Comparison of ENCODE assay signal across 11 cellular contexts in the genomic region with DNA sequence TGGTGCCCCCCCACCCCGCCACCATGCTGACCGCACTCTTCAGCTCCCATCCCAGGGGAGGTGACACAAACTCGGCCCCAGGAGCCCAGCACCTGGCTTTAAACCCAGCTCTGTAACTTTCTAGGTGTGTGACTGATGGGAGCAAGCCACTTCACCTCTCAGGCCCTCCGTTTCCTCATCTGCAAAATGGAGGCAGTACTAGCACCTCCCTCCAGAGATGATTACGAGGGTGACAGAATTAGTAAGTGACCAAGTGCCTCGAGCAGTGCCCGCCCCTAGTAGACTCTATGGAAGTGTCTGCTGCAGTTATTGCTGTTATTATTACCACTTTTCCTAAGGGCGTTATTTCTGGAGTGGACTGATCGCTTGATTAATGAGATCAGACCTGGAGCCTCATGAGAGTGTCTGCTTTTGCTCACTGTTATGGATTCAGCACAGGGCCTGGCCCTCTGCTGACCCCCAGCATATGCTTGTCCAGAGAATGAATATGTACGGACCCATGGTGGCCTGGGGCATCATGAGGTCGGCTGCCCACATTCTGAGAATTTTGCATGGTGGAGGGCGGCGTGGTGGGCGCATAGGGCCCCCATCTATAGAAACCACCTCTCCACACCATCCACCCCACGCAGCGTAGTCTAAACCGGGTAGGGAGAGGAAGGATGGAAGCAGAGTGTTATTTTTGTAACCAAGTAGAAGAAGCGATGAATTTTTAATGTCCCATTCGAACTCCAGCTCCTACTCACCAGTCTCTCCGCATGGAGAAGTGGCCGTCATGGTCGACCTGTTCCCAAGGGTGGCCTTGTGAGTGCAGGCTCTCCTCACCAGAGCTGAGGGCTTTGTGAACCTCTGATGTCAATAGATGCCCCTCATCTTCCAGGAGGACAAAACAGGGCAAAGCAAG. TPM values are rescaled to one million over a fixed set of nuclear protein-coding genes. Genes with fewer than 3 reads are reported as not detected.
DNase-seq lines count a peak whose midpoint lies in the region; ATAC-seq, FAIRE-seq and TF ChIP-seq lines count a peak whose summit lies in the region.
"Had no signal": no experiment of that assay in that cellular context is flagged by ENCODE, and none has a peak within 500 bp of the region (broad histone marks: within the 10 kb centered on the region; RNA-seq: fewer than 3 reads in every experiment).

No MANE protein-coding gene starts in this region.

- peaks cover 22% of the 10 kb centered on the region for H3K36me3 Mint-ChIP-seq in activated B cell treated with CpG ODN at 0.5 μM for 24 hours (ENCODE audit: low read depth)

- H3K79me2 ChIP-seq in GM23248 (ENCODE audit: insufficient read depth) (peaks cover 98% of the 10 kb centered on the region), keratinocyte (ENCODE audit: control insufficient read depth, insufficient read depth, low read length) (peaks cover 91% of the 10 kb centered on the region)

- H3K4me3 ChIP-seq in GM23248 (no peak overlapping the region), keratinocyte (ENCODE audit: control insufficient read depth in 2 of 3, extremely low read depth in 1 of 3, insufficient read depth in 2 of 3, low read depth in 1 of 3, low read length in 3 of 3) (no peak overlapping the region), skin epidermis (no peak overlapping the region)

- TF ChIP-seq CTCF in activated B cell treated with CpG ODN at 0.5 μM for 24 hours (IDR thresholded peaks at IDR 0.05) (no peak), keratinocyte (optimal IDR thresholded peaks at IDR 0.05 in 1 of 3, IDR thresholded peaks at IDR 0.05 in 1 of 3, conservative IDR thresholded peaks at IDR 0.05 in 1 of 3; ENCODE audit: extremely low read depth in 1 of 3, insufficient read depth in 2 of 3, low read length in 3 of 3) (no peak)

- H3K27ac ChIP-seq in GM23248 (0 out of 2 replicates have a peak overlapping the region, but pooled peaks have one; percentile 94), keratinocyte (ENCODE audit: control insufficient read depth, insufficient read depth, low read length) (peak overlapping the region; percentile 100), skin epidermis (peak overlapping the region in 16 of 21 experiments; percentile 1 to 85 (median 77))

- in situ Hi-C loops in GM23248 (cut with MboI): no loop called here

- CTCF ChIA-PET in activated B cell treated with CpG ODN at 0.5 μM for 24 hours (lab: Charles Lee): interaction anchor here (1.0 kb wide), 1 partner anchor 58 kb away, joined by 4 read pairs; no protein-coding TSS in a partner anchor

- no peaks in the 10 kb centered on the region for H3K9me1 ChIP-seq in keratinocyte (ENCODE audit: control insufficient read depth, extremely low read depth, insufficient read depth, low read length)

- ATAC-seq in activated B cell treated with CpG ODN at 0.5 μM for 24 hours (ENCODE audit: low read depth): no peak
- no peak for ATAC-seq in stimulated activated naive CD8-positive, alpha-beta T cell treated with anti-CD3 and anti-CD28 coated beads, Interleukin-15, amount 100 ng/mL, for 72 hours
- ATAC-seq: naive thymus-derived CD8-positive, alpha-beta T cell had no signal

- no peak overlapping the region for H3K4me3 Mint-ChIP-seq in activated B cell treated with CpG ODN at 0.5 μM for 24 hours
- H3K4me3 Mint-ChIP-seq in stimulated activated naive CD8-positive, alpha-beta T cell treated with anti-CD3 and anti-CD28 coated beads, Interleukin-15, amount 100 ng/mL, for 72 hours: no peak overlapping the region

- H3K9ac ChIP-seq in GM23248 (no peak overlapping the region), keratinocyte (ENCODE audit: control insufficient read depth, extremely low read depth, insufficient read depth, low read length) (peak overlapping the region; percentile 82)

- peaks cover 54% of the 10 kb centered on the region for H3K4me1 Mint-ChIP-seq in activated B cell treated with CpG ODN at 0.5 μM for 24 hours
- H3K4me1 Mint-ChIP-seq in stimulated activated naive CD8-positive, alpha-beta T cell treated with anti-CD3 and anti-CD28 coated beads, Interleukin-15, amount 100 ng/mL, for 72 hours: peaks cover 77% of the 10 kb centered on the region

- no peak overlapping the region for H3K4me2 ChIP-seq in GM23248 (ENCODE audit: unreplicated experiment)
- peak overlapping the region; percentile 31 for H3K4me2 ChIP-seq in keratinocyte (ENCODE audit: control insufficient read depth, extremely low read depth, insufficient read depth, low read depth, low read length)

- 92 to 94% methylated on average over 22 of the region's 22 CpGs for WGBS in GM23248 (ENCODE audit: low coverage in 1 of 2, low lambda C conversion rate in 2 of 2, missing lambda C conversion rate in 2 of 2), 2 experiments

- peaks cover 39% of the 10 kb centered on the region for H3F3A ChIP-seq in GM23248 (ENCODE audit: insufficient read depth)

- peak overlapping the region; percentile 78 for H3K27ac Mint-ChIP-seq in activated B cell treated with CpG ODN at 0.5 μM for 24 hours
- H3K27ac Mint-ChIP-seq in stimulated activated naive CD8-positive, alpha-beta T cell treated with anti-CD3 and anti-CD28 coated beads, Interleukin-15, amount 100 ng/mL, for 72 hours: no peak overlapping the region

- no peak overlapping the region for H2AFZ ChIP-seq in GM23248
- no peak overlapping the region for H2AFZ ChIP-seq in keratinocyte (ENCODE audit: control insufficient read depth, low read length)

- DNase-seq in GM23248: no peak
- DNase-seq in activated B cell treated with CpG ODN at 0.5 μM for 24 hours: no peak
- DNase-seq in keratinocyte (ENCODE audit: low read depth, low spot score): no peak
- no peak for DNase-seq in stimulated activated naive CD8-positive, alpha-beta T cell treated with anti-CD3 and anti-CD28 coated beads, Interleukin-15, amount 100 ng/mL, for 72 hours
- DNase-seq in activated effector memory CD4-positive, alpha-beta T cell treated with anti-CD3 and anti-CD28 coated beads, Interleukin-2, amount 50 U/mL, for 16 hours: no peak
- DNase-seq in GOT3 (lab: John Stamatoyannopoulos, UW): no peak
- no peak for DNase-seq in amygdala (lab: John Stamatoyannopoulos, UW)
- DNase-seq: activated CD4-positive, alpha-beta T cell treated with anti-CD3 and anti-CD28 coated beads for 4 hours; naive thymus-derived CD8-positive, alpha-beta T cell; NCI-H146 had no signal

- dilution Hi-C loops in keratinocyte (cut with MboI; ENCODE audit: extremely low pct_ligation_motif_present, low sequenced_read_pairs): no loop called here

- no peak for FAIRE-seq in keratinocyte (lab: Jason Lieb, UNC)

- H3K27me3 Mint-ChIP-seq in activated B cell treated with CpG ODN at 0.5 μM for 24 hours: no peaks in the 10 kb centered on the region
- H3K27me3 Mint-ChIP-seq in stimulated activated naive CD8-positive, alpha-beta T cell treated with anti-CD3 and anti-CD28 coated beads, Interleukin-15, amount 100 ng/mL, for 72 hours: no peaks in the 10 kb centered on the region

- H3K9me3 ChIP-seq in GM23248 (ENCODE audit: low read depth) (no peaks in the 10 kb centered on the region), keratinocyte (ENCODE audit: control insufficient read depth, low read depth, low read length) (no peaks in the 10 kb centered on the region)

- no peaks in the 10 kb centered on the region for H3K27me3 ChIP-seq in GM23248 (replicated peaks; ENCODE audit: insufficient read depth)
- no peaks in the 10 kb centered on the region for H3K27me3 ChIP-seq in keratinocyte (ENCODE audit: control insufficient read depth, extremely low read depth, insufficient read depth, low read length)

- H3K36me3 ChIP-seq in GM23248 (ENCODE audit: low read depth): peaks cover 3% of the 10 kb centered on the region; the same call in 1 of the 2 replicates
- H3K36me3 ChIP-seq in keratinocyte (ENCODE audit: control insufficient read depth in 2 of 2, extremely low read depth in 1 of 2, insufficient read depth in 2 of 2, low read length in 2 of 2): peaks cover 30 to 51% of the 10 kb centered on the region in 2 experiments

- H3K4me1 ChIP-seq in GM23248 (ENCODE audit: insufficient read depth): peaks cover 33% of the 10 kb centered on the region
- H3K4me1 ChIP-seq in keratinocyte (ENCODE audit: control insufficient read depth, extremely low read depth, insufficient read depth, low read length): peaks cover 83% of the 10 kb centered on the region

- intact Hi-C loops in activated B cell treated with CpG ODN at 0.5 μM for 24 hours (cut with micrococcal nuclease): no loop called here

- POLR2A ChIA-PET in activated B cell treated with CpG ODN at 0.5 μM for 24 hours (lab: Charles Lee): no interaction called here

- H3K9me3 Mint-ChIP-seq in activated B cell treated with CpG ODN at 0.5 μM for 24 hours: no peaks in the 10 kb centered on the region
- no peaks in the 10 kb centered on the region for H3K9me3 Mint-ChIP-seq in stimulated activated naive CD8-positive, alpha-beta T cell treated with anti-CD3 and anti-CD28 coated beads, Interleukin-15, amount 100 ng/mL, for 72 hours
- H3K9me3 Mint-ChIP-seq: naive thymus-derived CD8-positive, alpha-beta T cell had no signal

- no peaks in the 10 kb centered on the region for H3K9me2 ChIP-seq in GM23248 (ENCODE audit: insufficient read depth)

- H4K20me1 ChIP-seq in GM23248 (ENCODE audit: insufficient read depth) (no peaks in the 10 kb centered on the region), keratinocyte (ENCODE audit: control insufficient read depth, extremely low read depth, insufficient read depth, low read length) (peaks cover 2% of the 10 kb centered on the region)

RNA-seq across cellular contexts. Expression of gene CAPN12, which starts 48.2 kb away (rescaled TPM):
- total RNA-seq in GM23248 (2014; rRNA removed; shearing (Covaris generic)): 0.11 and 0.89 TPM in 2 replicates
- polyA plus RNA-seq in GM23248 (2016; fragmentation: Nextera tagmentation; extraction: Ambion mirVana) (0.21 and 0.30 TPM in 2 replicates), keratinocyte (5.6 to 20.4 TPM (median 6.0 TPM) in 3 replicates)
- 12.4 and 14.9 TPM in 2 replicates for total RNA-seq in activated B cell treated with CpG ODN at 0.5 μM for 24 hours
- polyA plus RNA-seq in keratinocyte (2011; ENCODE audit: low read depth): 6.8 TPM
- 7.4 and 15.5 TPM in 2 replicates for polyA plus RNA-seq in keratinocyte (2011; cell fraction: cytosol; rRNA removed)
- polyA plus RNA-seq in keratinocyte (2011; cell fraction: nucleus; rRNA removed): 32.9 and 44.6 TPM in 2 replicates
- 4.6 and 7.5 TPM in 2 replicates for polyA plus RNA-seq in keratinocyte (2012; ENCODE audit: low replicate concordance)
- polyA minus RNA-seq in keratinocyte: 3.9 to 9.7 TPM (median 6.0 TPM) in 3 replicates
- polyA minus RNA-seq in keratinocyte (2011; cell fraction: cytosol; rRNA and poly(A)+ RNA removed): 5.4 TPM
- 4.7 and 5.5 TPM in 2 replicates for polyA minus RNA-seq in keratinocyte (2011; cell fraction: nucleus; rRNA and poly(A)+ RNA removed)

RNA-seq across cellular contexts. Expression of gene ACTN4, which starts 48.6 kb away (rescaled TPM):
- 467 and 477 TPM in 2 replicates for total RNA-seq in GM23248 (2014; rRNA removed; shearing (Covaris generic))
- polyA plus RNA-seq in GM23248 (2016; fragmentation: Nextera tagmentation; extraction: Ambion mirVana) (84.6 and 85.7 TPM in 2 replicates), keratinocyte (463 to 720 TPM (median 526 TPM) in 3 replicates)
- total RNA-seq in activated B cell treated with CpG ODN at 0.5 μM for 24 hours: 197 and 198 TPM in 2 replicates
- polyA plus RNA-seq in keratinocyte (2011; ENCODE audit: low read depth): 762 TPM
- polyA plus RNA-seq in keratinocyte (2011; cell fraction: cytosol; rRNA removed): 452 and 468 TPM in 2 replicates
- 1,020 and 1,377 TPM in 2 replicates for polyA plus RNA-seq in keratinocyte (2011; cell fraction: nucleus; rRNA removed)
- 537 and 1,150 TPM in 2 replicates for polyA plus RNA-seq in keratinocyte (2012; ENCODE audit: low replicate concordance)
- 417 to 1,584 TPM (median 501 TPM) in 3 replicates for polyA minus RNA-seq in keratinocyte
- 376 TPM for polyA minus RNA-seq in keratinocyte (2011; cell fraction: cytosol; rRNA and poly(A)+ RNA removed)
- polyA minus RNA-seq in keratinocyte (2011; cell fraction: nucleus; rRNA and poly(A)+ RNA removed): 400 and 697 TPM in 2 replicates
